ENCODE assay signal across 1 cellular context in the genomic region with DNA sequence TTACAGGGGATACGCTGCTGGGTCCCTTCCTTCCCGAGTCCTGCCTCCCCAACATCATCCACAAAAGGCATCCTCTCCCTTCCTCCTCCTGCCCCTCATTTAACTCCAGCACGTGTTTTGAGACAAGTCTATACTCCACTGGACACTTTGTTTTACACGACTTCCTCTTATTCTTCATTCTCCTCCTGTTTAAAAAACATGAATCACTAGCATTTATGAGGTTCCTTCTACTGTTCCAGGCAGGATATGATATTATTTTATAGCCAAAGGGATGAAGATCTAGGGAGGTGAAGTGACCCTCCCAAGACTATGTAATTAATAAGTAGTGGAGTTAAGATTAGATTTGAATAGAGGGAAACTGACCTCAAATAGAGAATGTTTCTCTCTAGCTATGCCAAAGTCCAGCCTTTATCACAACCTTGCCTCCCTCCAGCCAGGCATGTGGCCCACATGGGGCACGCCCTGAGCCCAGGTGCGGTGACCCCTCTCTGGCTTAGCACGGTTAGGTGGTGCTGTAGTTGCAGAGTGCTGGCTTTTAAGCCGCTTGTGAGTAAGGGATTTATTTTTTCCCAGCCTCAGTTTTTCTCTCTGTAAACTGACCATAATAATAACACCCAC.
TF ChIP-seq lines count a peak whose summit lies in the region.

No MANE protein-coding gene starts in this region.

TF ChIP-seq in HepG2, 621 proteins besides CTCF, POLR2A, EP300 and RAD21 (continues in another document):
- TF ChIP-seq RBAK (CRISPR knock-in tag; IDR thresholded peaks at IDR 0.05) (no peak), HNF4G (IDR thresholded peaks at IDR 0.05; ENCODE audit: borderline replicate concordance, low read depth, low read length) (no peak), HNF4G (CRISPR knock-in tag; IDR thresholded peaks at IDR 0.05; ENCODE audit: borderline replicate concordance, low read depth) (0 out of 2 replicates have a peak, but pooled peaks have one; percentile 23), YEATS2 (CRISPR knock-in tag; IDR thresholded peaks at IDR 0.05; ENCODE audit: borderline replicate concordance) (no peak), POLR2G (IDR thresholded peaks at IDR 0.05; ENCODE audit: low read depth, low read length) (no peak), ZFYVE20 (CRISPR knock-in tag; IDR thresholded peaks at IDR 0.05; ENCODE audit: borderline replicate concordance, low read depth) (no peak), HNF4A (CRISPR knock-in tag; IDR thresholded peaks at IDR 0.05) (peak; percentile 68; the same call in 1 of the 2 replicates), ZNF10 (CRISPR knock-in tag; IDR thresholded peaks at IDR 0.05; ENCODE audit: borderline replicate concordance, low read depth) (no peak), ZNF644 (CRISPR knock-in tag; IDR thresholded peaks at IDR 0.05; ENCODE audit: low read depth) (peak; percentile 33; the same call in 1 of the 2 replicates), YEATS4 (CRISPR knock-in tag; IDR thresholded peaks at IDR 0.05; ENCODE audit: borderline replicate concordance) (no peak), SOX5 (CRISPR knock-in tag; IDR thresholded peaks at IDR 0.05; ENCODE audit: borderline replicate concordance) (no peak), ZFP36L2 (CRISPR knock-in tag; IDR thresholded peaks at IDR 0.05) (no peak), ZNF558 (CRISPR knock-in tag; IDR thresholded peaks at IDR 0.05; ENCODE audit: borderline replicate concordance) (0 out of 2 replicates have a peak, but pooled peaks have one; percentile 32), POLR2AphosphoS2 (IDR thresholded peaks at IDR 0.05; ENCODE audit: low read depth, low read length) (no peak), SMAD1 (CRISPR knock-in tag; IDR thresholded peaks at IDR 0.05; ENCODE audit: borderline replicate concordance, low read depth) (no peak), FOXM1 (CRISPR knock-in tag; IDR thresholded peaks at IDR 0.05) (no peak), TARDBP (CRISPR knock-in tag; IDR thresholded peaks at IDR 0.05) (no peak; the same call in 1 of the 2 replicates), NPAS2 (CRISPR knock-in tag; IDR thresholded peaks at IDR 0.05; ENCODE audit: borderline replicate concordance) (no peak), MAFG (CRISPR knock-in tag; IDR thresholded peaks at IDR 0.05) (no peak), LCORL (IDR thresholded peaks at IDR 0.05) (no peak), LCORL (CRISPR knock-in tag; IDR thresholded peaks at IDR 0.05) (no peak), BCL6 (CRISPR knock-in tag; IDR thresholded peaks at IDR 0.05) (peak; percentile 52), RBM22 (optimal IDR thresholded peaks at IDR 0.05; ENCODE audit: low read length) (no peak), ZNF337 (CRISPR knock-in tag; IDR thresholded peaks at IDR 0.05; ENCODE audit: borderline replicate concordance, low read depth) (no peak), SAP130 (CRISPR knock-in tag; IDR thresholded peaks at IDR 0.05; ENCODE audit: low read depth) (peak; percentile 51), PCBP1 (IDR thresholded peaks at IDR 0.05; ENCODE audit: borderline replicate concordance, low read depth, low read length) (no peak), ZBTB7B (CRISPR knock-in tag; IDR thresholded peaks at IDR 0.05) (no peak), ZNF570 (CRISPR knock-in tag; IDR thresholded peaks at IDR 0.05; ENCODE audit: borderline replicate concordance) (no peak), ELF3 (CRISPR knock-in tag; IDR thresholded peaks at IDR 0.05) (0 out of 2 replicates have a peak, but pooled peaks have one; percentile 21), MED1 (CRISPR knock-in tag; IDR thresholded peaks at IDR 0.05) (peak; percentile 44; the same call in 1 of the 2 replicates), KLF16 (CRISPR knock-in tag; IDR thresholded peaks at IDR 0.05) (0 out of 4 replicates have a peak, but pooled peaks of 1 of the 2 experiments have one; percentile 22), ZNF766 (CRISPR knock-in tag; IDR thresholded peaks at IDR 0.05; ENCODE audit: borderline replicate concordance) (no peak), HMGA1 (CRISPR knock-in tag; conservative IDR thresholded peaks at IDR 0.05) (no peak), ZNF547 (CRISPR knock-in tag; IDR thresholded peaks at IDR 0.05) (no peak), NR2F6 (IDR thresholded peaks at IDR 0.05) (no peak), NR2F6 (CRISPR knock-in tag; IDR thresholded peaks at IDR 0.05) (peak; percentile 64; the same call in 1 of the 2 replicates), XRCC5 (optimal IDR thresholded peaks at IDR 0.05; ENCODE audit: low read length) (no peak), ZNF839 (CRISPR knock-in tag; IDR thresholded peaks at IDR 0.05; ENCODE audit: borderline replicate concordance) (no peak), PITX1 (CRISPR knock-in tag; IDR thresholded peaks at IDR 0.05) (peak; percentile 50; the same call in 1 of the 2 replicates), STAG1 (CRISPR knock-in tag; IDR thresholded peaks at IDR 0.05) (peak; percentile 27), NR2F1 (CRISPR knock-in tag; IDR thresholded peaks at IDR 0.05) (0 out of 4 replicates have a peak, but pooled peaks of 1 of the 2 experiments have one; percentile 14), ZNF629 (CRISPR knock-in tag; conservative IDR thresholded peaks at IDR 0.05) (peak; percentile 47; the same call in 1 of the 2 replicates)
- TF ChIP-seq, protein P1, sequence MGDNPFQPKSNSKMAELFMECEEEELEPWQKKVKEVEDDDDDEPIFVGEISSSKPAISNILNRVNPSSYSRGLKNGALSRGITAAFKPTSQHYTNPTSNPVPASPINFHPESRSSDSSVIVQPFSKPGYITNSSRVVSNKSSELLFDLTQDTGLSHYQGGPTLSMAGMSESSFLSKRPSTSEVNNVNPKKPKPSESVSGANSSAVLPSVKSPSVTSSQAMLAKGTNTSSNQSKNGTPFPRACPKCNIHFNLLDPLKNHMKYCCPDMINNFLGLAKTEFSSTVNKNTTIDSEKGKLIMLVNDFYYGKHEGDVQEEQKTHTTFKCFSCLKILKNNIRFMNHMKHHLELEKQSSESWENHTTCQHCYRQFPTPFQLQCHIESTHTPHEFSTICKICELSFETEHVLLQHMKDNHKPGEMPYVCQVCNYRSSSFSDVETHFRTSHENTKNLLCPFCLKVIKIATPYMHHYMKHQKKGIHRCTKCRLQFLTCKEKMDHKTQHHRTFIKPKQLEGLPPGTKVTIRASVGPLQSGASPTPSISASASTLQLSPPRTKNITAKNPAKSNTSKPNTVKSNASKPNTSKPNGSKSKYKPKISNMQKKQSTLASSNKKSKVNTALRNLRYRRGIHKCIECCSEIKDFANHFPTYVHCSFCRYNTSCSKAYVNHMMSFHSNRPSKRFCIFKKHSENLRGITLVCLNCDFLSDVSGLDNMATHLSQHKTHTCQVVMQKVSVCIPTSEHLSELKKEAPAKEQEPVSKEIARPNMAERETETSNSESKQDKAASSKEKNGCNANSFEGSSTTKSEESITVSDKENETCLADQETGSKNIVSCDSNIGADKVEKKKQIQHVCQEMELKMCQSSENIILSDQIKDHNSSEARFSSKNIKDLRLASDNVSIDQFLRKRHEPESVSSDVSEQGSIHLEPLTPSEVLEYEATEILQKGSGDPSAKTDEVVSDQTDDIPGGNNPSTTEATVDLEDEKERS (CRISPR knock-in tag; IDR thresholded peaks at IDR 0.05) = no peak
- TF ChIP-seq, protein P2, sequence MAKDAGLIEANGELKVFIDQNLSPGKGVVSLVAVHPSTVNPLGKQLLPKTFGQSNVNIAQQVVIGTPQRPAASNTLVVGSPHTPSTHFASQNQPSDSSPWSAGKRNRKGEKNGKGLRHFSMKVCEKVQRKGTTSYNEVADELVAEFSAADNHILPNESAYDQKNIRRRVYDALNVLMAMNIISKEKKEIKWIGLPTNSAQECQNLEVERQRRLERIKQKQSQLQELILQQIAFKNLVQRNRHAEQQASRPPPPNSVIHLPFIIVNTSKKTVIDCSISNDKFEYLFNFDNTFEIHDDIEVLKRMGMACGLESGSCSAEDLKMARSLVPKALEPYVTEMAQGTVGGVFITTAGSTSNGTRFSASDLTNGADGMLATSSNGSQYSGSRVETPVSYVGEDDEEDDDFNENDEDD (CRISPR knock-in tag; IDR thresholded peaks at IDR 0.05; ENCODE audit: borderline replicate concordance) = peak; percentile 63; the same call in 1 of the 2 replicates
- TF ChIP-seq, protein P3, sequence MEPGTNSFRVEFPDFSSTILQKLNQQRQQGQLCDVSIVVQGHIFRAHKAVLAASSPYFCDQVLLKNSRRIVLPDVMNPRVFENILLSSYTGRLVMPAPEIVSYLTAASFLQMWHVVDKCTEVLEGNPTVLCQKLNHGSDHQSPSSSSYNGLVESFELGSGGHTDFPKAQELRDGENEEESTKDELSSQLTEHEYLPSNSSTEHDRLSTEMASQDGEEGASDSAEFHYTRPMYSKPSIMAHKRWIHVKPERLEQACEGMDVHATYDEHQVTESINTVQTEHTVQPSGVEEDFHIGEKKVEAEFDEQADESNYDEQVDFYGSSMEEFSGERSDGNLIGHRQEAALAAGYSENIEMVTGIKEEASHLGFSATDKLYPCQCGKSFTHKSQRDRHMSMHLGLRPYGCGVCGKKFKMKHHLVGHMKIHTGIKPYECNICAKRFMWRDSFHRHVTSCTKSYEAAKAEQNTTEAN (CRISPR knock-in tag; conservative IDR thresholded peaks at IDR 0.05) = no peak
- TF ChIP-seq, protein P4, sequence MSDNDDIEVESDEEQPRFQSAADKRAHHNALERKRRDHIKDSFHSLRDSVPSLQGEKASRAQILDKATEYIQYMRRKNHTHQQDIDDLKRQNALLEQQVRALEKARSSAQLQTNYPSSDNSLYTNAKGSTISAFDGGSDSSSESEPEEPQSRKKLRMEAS (IDR thresholded peaks at IDR 0.05) = peak; percentile 76
- TF ChIP-seq, protein P5, sequence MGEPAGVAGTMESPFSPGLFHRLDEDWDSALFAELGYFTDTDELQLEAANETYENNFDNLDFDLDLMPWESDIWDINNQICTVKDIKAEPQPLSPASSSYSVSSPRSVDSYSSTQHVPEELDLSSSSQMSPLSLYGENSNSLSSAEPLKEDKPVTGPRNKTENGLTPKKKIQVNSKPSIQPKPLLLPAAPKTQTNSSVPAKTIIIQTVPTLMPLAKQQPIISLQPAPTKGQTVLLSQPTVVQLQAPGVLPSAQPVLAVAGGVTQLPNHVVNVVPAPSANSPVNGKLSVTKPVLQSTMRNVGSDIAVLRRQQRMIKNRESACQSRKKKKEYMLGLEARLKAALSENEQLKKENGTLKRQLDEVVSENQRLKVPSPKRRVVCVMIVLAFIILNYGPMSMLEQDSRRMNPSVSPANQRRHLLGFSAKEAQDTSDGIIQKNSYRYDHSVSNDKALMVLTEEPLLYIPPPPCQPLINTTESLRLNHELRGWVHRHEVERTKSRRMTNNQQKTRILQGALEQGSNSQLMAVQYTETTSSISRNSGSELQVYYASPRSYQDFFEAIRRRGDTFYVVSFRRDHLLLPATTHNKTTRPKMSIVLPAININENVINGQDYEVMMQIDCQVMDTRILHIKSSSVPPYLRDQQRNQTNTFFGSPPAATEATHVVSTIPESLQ (CRISPR knock-in tag; conservative IDR thresholded peaks at IDR 0.05) = 0 out of 2 replicates have a peak, but pooled peaks have one; percentile 33
- TF ChIP-seq, protein P6, sequence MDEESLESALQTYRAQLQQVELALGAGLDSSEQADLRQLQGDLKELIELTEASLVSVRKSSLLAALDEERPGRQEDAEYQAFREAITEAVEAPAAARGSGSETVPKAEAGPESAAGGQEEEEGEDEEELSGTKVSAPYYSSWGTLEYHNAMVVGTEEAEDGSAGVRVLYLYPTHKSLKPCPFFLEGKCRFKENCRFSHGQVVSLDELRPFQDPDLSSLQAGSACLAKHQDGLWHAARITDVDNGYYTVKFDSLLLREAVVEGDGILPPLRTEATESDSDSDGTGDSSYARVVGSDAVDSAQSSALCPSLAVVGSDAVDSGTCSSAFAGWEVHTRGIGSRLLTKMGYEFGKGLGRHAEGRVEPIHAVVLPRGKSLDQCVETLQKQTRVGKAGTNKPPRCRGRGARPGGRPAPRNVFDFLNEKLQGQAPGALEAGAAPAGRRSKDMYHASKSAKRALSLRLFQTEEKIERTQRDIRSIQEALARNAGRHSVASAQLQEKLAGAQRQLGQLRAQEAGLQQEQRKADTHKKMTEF (CRISPR knock-in tag; IDR thresholded peaks at IDR 0.05) = no peak
- TF ChIP-seq, protein P7, sequence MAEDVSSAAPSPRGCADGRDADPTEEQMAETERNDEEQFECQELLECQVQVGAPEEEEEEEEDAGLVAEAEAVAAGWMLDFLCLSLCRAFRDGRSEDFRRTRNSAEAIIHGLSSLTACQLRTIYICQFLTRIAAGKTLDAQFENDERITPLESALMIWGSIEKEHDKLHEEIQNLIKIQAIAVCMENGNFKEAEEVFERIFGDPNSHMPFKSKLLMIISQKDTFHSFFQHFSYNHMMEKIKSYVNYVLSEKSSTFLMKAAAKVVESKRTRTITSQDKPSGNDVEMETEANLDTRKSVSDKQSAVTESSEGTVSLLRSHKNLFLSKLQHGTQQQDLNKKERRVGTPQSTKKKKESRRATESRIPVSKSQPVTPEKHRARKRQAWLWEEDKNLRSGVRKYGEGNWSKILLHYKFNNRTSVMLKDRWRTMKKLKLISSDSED (CRISPR knock-in tag; IDR thresholded peaks at IDR 0.05) = no peak
- TF ChIP-seq, protein P8, sequence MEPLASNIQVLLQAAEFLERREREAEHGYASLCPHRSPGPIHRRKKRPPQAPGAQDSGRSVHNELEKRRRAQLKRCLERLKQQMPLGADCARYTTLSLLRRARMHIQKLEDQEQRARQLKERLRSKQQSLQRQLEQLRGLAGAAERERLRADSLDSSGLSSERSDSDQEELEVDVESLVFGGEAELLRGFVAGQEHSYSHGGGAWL (CRISPR knock-in tag; IDR thresholded peaks at IDR 0.05) = no peak
- TF ChIP-seq, protein P9, sequence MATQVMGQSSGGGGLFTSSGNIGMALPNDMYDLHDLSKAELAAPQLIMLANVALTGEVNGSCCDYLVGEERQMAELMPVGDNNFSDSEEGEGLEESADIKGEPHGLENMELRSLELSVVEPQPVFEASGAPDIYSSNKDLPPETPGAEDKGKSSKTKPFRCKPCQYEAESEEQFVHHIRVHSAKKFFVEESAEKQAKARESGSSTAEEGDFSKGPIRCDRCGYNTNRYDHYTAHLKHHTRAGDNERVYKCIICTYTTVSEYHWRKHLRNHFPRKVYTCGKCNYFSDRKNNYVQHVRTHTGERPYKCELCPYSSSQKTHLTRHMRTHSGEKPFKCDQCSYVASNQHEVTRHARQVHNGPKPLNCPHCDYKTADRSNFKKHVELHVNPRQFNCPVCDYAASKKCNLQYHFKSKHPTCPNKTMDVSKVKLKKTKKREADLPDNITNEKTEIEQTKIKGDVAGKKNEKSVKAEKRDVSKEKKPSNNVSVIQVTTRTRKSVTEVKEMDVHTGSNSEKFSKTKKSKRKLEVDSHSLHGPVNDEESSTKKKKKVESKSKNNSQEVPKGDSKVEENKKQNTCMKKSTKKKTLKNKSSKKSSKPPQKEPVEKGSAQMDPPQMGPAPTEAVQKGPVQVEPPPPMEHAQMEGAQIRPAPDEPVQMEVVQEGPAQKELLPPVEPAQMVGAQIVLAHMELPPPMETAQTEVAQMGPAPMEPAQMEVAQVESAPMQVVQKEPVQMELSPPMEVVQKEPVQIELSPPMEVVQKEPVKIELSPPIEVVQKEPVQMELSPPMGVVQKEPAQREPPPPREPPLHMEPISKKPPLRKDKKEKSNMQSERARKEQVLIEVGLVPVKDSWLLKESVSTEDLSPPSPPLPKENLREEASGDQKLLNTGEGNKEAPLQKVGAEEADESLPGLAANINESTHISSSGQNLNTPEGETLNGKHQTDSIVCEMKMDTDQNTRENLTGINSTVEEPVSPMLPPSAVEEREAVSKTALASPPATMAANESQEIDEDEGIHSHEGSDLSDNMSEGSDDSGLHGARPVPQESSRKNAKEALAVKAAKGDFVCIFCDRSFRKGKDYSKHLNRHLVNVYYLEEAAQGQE (IDR thresholded peaks at IDR 0.05; ENCODE audit: borderline replicate concordance in 1 of 2, low read depth in 1 of 2, low read length in 2 of 2) = no peak
